Comparison of ENCODE assay signal across 1 cellular context in the genomic region with DNA sequence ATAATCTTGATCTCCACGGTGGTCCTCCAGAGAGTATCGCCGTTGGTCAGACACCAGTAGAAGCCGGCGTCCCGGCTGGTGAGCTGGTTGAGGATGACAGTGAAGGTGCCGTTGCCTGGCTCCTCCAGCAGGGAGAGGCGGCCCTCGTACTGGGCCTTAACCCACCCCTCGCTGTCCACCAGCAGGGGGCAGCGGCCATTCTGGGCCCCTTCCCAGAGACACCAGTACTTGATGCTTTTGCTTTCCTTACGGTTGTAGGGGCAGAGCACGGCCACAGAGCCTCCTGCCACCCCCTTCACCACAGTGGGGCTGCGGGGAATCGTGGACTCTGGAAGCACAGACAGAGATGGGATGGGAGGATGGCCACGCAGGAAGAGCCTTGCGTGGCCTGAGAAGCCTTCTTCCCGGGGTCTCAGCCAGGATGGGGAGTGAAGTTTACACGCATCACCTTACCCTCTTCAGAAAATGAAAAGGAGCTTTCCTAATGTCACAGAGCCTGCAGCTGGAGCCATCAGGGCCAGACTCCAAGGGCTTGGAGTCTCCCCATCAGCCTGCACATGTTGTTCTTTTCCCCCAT.
TF ChIP-seq lines count a peak whose summit lies in the region.

No MANE protein-coding gene starts in this region.

TF ChIP-seq in HepG2, 621 proteins besides CTCF, POLR2A, EP300 and RAD21 (continued from another document and continues in another):
- TF ChIP-seq, protein P1, sequence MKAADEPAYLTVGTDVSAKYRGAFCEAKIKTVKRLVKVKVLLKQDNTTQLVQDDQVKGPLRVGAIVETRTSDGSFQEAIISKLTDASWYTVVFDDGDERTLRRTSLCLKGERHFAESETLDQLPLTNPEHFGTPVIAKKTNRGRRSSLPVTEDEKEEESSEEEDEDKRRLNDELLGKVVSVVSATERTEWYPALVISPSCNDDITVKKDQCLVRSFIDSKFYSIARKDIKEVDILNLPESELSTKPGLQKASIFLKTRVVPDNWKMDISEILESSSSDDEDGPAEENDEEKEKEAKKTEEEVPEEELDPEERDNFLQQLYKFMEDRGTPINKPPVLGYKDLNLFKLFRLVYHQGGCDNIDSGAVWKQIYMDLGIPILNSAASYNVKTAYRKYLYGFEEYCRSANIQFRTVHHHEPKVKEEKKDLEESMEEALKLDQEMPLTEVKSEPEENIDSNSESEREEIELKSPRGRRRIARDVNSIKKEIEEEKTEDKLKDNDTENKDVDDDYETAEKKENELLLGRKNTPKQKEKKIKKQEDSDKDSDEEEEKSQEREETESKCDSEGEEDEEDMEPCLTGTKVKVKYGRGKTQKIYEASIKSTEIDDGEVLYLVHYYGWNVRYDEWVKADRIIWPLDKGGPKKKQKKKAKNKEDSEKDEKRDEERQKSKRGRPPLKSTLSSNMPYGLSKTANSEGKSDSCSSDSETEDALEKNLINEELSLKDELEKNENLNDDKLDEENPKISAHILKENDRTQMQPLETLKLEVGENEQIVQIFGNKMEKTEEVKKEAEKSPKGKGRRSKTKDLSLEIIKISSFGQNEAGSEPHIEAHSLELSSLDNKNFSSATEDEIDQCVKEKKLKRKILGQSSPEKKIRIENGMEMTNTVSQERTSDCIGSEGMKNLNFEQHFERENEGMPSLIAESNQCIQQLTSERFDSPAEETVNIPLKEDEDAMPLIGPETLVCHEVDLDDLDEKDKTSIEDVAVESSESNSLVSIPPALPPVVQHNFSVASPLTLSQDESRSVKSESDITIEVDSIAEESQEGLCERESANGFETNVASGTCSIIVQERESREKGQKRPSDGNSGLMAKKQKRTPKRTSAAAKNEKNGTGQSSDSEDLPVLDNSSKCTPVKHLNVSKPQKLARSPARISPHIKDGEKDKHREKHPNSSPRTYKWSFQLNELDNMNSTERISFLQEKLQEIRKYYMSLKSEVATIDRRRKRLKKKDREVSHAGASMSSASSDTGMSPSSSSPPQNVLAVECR (CRISPR knock-in tag; IDR thresholded peaks at IDR 0.05; ENCODE audit: borderline replicate concordance) = no peak
- TF ChIP-seq, protein P2, sequence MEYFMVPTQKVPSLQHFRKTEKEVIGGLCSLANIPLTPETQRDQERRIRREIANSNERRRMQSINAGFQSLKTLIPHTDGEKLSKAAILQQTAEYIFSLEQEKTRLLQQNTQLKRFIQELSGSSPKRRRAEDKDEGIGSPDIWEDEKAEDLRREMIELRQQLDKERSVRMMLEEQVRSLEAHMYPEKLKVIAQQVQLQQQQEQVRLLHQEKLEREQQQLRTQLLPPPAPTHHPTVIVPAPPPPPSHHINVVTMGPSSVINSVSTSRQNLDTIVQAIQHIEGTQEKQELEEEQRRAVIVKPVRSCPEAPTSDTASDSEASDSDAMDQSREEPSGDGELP (IDR thresholded peaks at IDR 0.05; ENCODE audit: borderline replicate concordance, low read depth) = no peak
- no peak for TF ChIP-seq MEIS2 (CRISPR knock-in tag; IDR thresholded peaks at IDR 0.05)
- TF ChIP-seq, protein P3, sequence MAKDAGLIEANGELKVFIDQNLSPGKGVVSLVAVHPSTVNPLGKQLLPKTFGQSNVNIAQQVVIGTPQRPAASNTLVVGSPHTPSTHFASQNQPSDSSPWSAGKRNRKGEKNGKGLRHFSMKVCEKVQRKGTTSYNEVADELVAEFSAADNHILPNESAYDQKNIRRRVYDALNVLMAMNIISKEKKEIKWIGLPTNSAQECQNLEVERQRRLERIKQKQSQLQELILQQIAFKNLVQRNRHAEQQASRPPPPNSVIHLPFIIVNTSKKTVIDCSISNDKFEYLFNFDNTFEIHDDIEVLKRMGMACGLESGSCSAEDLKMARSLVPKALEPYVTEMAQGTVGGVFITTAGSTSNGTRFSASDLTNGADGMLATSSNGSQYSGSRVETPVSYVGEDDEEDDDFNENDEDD (CRISPR knock-in tag; IDR thresholded peaks at IDR 0.05; ENCODE audit: borderline replicate concordance) = 0 out of 2 replicates have a peak, but pooled peaks have one; percentile 31
- peak; percentile 33; the same call in 1 of the 2 replicates for TF ChIP-seq SPEN (CRISPR knock-in tag; IDR thresholded peaks at IDR 0.05; ENCODE audit: low read depth)
- TF ChIP-seq XRCC5 (optimal IDR thresholded peaks at IDR 0.05; ENCODE audit: low read length) = peak; percentile 95
- TF ChIP-seq, protein P4, sequence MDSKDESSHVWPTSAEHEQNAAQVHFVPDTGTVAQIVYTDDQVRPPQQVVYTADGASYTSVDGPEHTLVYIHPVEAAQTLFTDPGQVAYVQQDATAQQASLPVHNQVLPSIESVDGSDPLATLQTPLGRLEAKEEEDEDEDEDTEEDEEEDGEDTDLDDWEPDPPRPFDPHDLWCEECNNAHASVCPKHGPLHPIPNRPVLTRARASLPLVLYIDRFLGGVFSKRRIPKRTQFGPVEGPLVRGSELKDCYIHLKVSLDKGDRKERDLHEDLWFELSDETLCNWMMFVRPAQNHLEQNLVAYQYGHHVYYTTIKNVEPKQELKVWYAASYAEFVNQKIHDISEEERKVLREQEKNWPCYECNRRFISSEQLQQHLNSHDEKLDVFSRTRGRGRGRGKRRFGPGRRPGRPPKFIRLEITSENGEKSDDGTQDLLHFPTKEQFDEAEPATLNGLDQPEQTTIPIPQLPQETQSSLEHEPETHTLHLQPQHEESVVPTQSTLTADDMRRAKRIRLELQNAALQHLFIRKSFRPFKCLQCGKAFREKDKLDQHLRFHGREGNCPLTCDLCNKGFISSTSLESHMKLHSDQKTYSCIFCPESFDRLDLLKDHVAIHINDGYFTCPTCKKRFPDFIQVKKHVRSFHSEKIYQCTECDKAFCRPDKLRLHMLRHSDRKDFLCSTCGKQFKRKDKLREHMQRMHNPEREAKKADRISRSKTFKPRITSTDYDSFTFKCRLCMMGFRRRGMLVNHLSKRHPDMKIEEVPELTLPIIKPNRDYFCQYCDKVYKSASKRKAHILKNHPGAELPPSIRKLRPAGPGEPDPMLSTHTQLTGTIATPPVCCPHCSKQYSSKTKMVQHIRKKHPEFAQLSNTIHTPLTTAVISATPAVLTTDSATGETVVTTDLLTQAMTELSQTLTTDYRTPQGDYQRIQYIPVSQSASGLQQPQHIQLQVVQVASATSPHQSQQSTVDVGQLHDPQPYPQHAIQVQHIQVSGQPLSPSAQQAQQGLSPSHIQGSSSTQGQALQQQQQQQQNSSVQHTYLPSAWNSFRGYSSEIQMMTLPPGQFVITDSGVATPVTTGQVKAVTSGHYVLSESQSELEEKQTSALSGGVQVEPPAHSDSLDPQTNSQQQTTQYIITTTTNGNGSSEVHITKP (CRISPR knock-in tag; IDR thresholded peaks at IDR 0.05; ENCODE audit: low read depth) = 0 out of 2 replicates have a peak, but pooled peaks have one; percentile 27
- TF ChIP-seq FOSL2 (CRISPR knock-in tag; IDR thresholded peaks at IDR 0.05) = no peak
- TF ChIP-seq TBX2 (CRISPR knock-in tag; IDR thresholded peaks at IDR 0.05; ENCODE audit: borderline replicate concordance) = peak; percentile 15; the same call in 1 of the 2 replicates
- TF ChIP-seq SP4 (CRISPR knock-in tag; IDR thresholded peaks at IDR 0.05) = no peak
- TF ChIP-seq ZNF180 (CRISPR knock-in tag; IDR thresholded peaks at IDR 0.05; ENCODE audit: borderline replicate concordance, low read depth) = no peak
- no peak for TF ChIP-seq ZNF672 (CRISPR knock-in tag; IDR thresholded peaks at IDR 0.05)
- TF ChIP-seq, protein P5, sequence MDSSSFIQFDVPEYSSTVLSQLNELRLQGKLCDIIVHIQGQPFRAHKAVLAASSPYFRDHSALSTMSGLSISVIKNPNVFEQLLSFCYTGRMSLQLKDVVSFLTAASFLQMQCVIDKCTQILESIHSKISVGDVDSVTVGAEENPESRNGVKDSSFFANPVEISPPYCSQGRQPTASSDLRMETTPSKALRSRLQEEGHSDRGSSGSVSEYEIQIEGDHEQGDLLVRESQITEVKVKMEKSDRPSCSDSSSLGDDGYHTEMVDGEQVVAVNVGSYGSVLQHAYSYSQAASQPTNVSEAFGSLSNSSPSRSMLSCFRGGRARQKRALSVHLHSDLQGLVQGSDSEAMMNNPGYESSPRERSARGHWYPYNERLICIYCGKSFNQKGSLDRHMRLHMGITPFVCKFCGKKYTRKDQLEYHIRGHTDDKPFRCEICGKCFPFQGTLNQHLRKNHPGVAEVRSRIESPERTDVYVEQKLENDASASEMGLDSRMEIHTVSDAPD (CRISPR knock-in tag; IDR thresholded peaks at IDR 0.05) = no peak
- TF ChIP-seq, protein P6, sequence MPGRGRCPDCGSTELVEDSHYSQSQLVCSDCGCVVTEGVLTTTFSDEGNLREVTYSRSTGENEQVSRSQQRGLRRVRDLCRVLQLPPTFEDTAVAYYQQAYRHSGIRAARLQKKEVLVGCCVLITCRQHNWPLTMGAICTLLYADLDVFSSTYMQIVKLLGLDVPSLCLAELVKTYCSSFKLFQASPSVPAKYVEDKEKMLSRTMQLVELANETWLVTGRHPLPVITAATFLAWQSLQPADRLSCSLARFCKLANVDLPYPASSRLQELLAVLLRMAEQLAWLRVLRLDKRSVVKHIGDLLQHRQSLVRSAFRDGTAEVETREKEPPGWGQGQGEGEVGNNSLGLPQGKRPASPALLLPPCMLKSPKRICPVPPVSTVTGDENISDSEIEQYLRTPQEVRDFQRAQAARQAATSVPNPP (CRISPR knock-in tag; IDR thresholded peaks at IDR 0.05) = no peak
- no peak for TF ChIP-seq ZFYVE20 (CRISPR knock-in tag; IDR thresholded peaks at IDR 0.05; ENCODE audit: borderline replicate concordance, low read depth)
- no peak for TF ChIP-seq ZNF317 (CRISPR knock-in tag; IDR thresholded peaks at IDR 0.05)
- TF ChIP-seq MTA1 (CRISPR knock-in tag; IDR thresholded peaks at IDR 0.05; ENCODE audit: borderline replicate concordance) = no peak
- TF ChIP-seq, protein P7, sequence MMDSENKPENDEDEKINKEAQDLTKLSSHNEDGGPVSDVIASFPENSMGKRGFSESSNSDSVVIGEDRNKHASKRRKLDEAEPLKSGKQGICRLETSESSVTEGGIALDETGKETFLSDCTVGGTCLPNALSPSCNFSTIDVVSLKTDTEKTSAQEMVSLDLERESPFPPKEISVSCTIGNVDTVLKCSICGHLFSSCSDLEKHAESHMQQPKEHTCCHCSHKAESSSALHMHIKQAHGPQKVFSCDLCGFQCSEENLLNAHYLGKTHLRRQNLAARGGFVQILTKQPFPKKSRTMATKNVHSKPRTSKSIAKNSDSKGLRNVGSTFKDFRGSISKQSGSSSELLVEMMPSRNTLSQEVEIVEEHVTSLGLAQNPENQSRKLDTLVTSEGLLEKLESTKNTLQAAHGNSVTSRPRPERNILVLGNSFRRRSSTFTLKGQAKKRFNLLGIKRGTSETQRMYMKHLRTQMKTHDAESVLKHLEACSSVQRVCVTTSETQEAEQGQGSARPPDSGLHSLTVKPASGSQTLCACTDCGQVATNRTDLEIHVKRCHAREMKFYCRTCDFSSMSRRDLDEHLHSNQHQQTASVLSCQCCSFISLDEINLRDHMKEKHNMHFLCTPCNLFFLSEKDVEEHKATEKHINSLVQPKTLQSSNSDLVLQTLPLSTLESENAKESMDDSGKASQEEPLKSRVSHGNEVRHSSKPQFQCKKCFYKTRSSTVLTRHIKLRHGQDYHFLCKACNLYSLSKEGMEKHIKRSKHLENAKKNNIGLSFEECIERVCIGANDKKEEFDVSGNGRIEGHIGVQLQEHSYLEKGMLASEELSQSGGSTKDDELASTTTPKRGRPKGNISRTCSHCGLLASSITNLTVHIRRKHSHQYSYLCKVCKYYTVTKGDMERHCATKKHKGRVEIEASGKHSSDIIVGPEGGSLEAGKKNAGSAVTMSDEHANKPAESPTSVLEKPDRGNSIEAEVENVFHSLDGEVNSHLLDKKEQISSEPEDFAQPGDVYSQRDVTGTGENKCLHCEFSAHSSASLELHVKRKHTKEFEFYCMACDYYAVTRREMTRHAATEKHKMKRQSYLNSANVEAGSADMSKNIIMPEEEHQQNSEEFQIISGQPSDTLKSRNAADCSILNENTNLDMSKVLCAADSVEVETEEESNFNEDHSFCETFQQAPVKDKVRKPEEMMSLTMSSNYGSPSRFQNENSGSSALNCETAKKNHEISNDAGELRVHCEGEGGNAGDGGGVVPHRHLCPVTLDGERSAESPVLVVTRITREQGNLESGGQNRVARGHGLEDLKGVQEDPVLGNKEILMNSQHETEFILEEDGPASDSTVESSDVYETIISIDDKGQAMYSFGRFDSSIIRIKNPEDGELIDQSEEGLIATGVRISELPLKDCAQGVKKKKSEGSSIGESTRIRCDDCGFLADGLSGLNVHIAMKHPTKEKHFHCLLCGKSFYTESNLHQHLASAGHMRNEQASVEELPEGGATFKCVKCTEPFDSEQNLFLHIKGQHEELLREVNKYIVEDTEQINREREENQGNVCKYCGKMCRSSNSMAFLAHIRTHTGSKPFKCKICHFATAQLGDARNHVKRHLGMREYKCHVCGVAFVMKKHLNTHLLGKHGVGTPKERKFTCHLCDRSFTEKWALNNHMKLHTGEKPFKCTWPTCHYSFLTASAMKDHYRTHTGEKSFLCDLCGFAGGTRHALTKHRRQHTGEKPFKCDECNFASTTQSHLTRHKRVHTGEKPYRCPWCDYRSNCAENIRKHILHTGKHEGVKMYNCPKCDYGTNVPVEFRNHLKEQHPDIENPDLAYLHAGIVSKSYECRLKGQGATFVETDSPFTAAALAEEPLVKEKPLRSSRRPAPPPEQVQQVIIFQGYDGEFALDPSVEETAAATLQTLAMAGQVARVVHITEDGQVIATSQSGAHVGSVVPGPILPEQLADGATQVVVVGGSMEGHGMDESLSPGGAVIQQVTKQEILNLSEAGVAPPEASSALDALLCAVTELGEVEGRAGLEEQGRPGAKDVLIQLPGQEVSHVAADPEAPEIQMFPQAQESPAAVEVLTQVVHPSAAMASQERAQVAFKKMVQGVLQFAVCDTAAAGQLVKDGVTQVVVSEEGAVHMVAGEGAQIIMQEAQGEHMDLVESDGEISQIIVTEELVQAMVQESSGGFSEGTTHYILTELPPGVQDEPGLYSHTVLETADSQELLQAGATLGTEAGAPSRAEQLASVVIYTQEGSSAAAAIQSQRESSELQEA (CRISPR knock-in tag; IDR thresholded peaks at IDR 0.05; ENCODE audit: not compliant biosample characterization) = no peak
- no peak for TF ChIP-seq ZNF543 (CRISPR knock-in tag; IDR thresholded peaks at IDR 0.05)
